1 cellular context compared by ENCODE assay signal in genomic region chr18:45761512-45762114, GRCh38.
TF ChIP-seq lines count a peak whose summit lies in the region.

No MANE protein-coding gene starts in this region.

TF ChIP-seq in K562, 482 proteins besides CTCF, POLR2A, EP300 and RAD21 (continued from another document and continues in another):
- TF ChIP-seq ZBTB40 (IDR thresholded peaks at IDR 0.05) (no peak), ZBTB40 (CRISPR knock-in tag; IDR thresholded peaks at IDR 0.05) (no peak), L3MBTL2 (IDR thresholded peaks at IDR 0.05) (peak; percentile 64), CUX1 (CRISPR knock-in tag; IDR thresholded peaks at IDR 0.05) (no peak), ELK1 (CRISPR knock-in tag; IDR thresholded peaks at IDR 0.05) (no peak), SMAD1 (IDR thresholded peaks at IDR 0.05; ENCODE audit: low read depth, low read length, partially characterized antibody) (no peak), HNRNPK (IDR thresholded peaks at IDR 0.05; ENCODE audit: low read depth, low read length, poor library complexity, severe bottlenecking) (no peak), ZBTB7A (IDR thresholded peaks at IDR 0.05; ENCODE audit: borderline replicate concordance, control insufficient read depth, low read depth, low read length) (no peak), PRMT5 (CRISPR knock-in tag; IDR thresholded peaks at IDR 0.05) (no peak), TCF3 (CRISPR knock-in tag; IDR thresholded peaks at IDR 0.05) (peak; percentile 80), ATF7 (IDR thresholded peaks at IDR 0.05) (no peak), ZNF133 (CRISPR knock-in tag; IDR thresholded peaks at IDR 0.05) (no peak), FOXA3 (CRISPR knock-in tag; conservative IDR thresholded peaks at IDR 0.05 in 1 of 2, IDR thresholded peaks at IDR 0.05 in 1 of 2) (no peak; a peak in 1 of 4 replicates), ZBTB43 (CRISPR knock-in tag; IDR thresholded peaks at IDR 0.05) (no peak), U2AF2 (optimal IDR thresholded peaks at IDR 0.05; ENCODE audit: low read depth, low read length) (no peak), PCBP2 (IDR thresholded peaks at IDR 0.05; ENCODE audit: low read depth, low read length, poor library complexity, severe bottlenecking) (no peak), EHMT2 (IDR thresholded peaks at IDR 0.05) (no peak), HOXB6 (CRISPR knock-in tag; IDR thresholded peaks at IDR 0.05; ENCODE audit: borderline replicate concordance) (no peak), NONO (IDR thresholded peaks at IDR 0.05; ENCODE audit: low read depth in 2 of 2, low read length in 1 of 2) (no peak), ZNF436 (CRISPR knock-in tag; IDR thresholded peaks at IDR 0.05) (no peak), NFXL1 (CRISPR knock-in tag; IDR thresholded peaks at IDR 0.05) (no peak), GABPB2 (CRISPR knock-in tag; conservative IDR thresholded peaks at IDR 0.05) (no peak), NR3C1 (CRISPR knock-in tag; IDR thresholded peaks at IDR 0.05) (no peak), PATZ1 (CRISPR knock-in tag; IDR thresholded peaks at IDR 0.05; ENCODE audit: borderline replicate concordance) (no peak), NR1H2 (CRISPR knock-in tag; IDR thresholded peaks at IDR 0.05) (no peak), KAT8 (IDR thresholded peaks at IDR 0.05; ENCODE audit: low read depth) (no peak), CREB3L1 (IDR thresholded peaks at IDR 0.05; ENCODE audit: borderline replicate concordance, low read depth) (no peak), DIDO1 (tag; IDR thresholded peaks at IDR 0.05; ENCODE audit: low read depth) (no peak), BCLAF1 (IDR thresholded peaks at IDR 0.05; ENCODE audit: borderline replicate concordance in 1 of 2, control insufficient read depth in 1 of 2, low read depth in 2 of 2, low read length in 1 of 2) (no peak), ARID1B (IDR thresholded peaks at IDR 0.05) (peak; percentile 86)
